In the genomic region with DNA sequence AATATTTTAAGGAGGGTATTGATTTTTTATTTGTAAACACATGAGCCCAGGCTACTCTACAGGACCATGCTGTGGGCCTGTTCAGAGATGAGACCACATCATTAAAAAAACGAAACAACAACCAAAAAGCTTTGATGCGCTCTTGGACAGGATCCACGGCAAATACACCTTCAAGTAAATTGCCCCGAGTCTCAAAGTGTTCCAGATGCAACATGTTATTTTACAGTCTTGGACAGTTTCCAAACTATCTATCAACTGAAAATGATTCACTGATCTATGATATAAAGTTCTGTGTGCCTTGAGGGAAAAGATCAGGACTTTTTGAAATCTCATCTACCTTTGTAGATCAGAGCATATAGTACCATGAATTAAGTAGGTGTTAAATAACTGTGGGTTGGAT, we compare ENCODE assay signal across 16 cellular contexts.
DNase-seq lines count a peak whose midpoint lies in the region; ATAC-seq and TF ChIP-seq lines count a peak whose summit lies in the region.
"Had no signal": no experiment of that assay in that cellular context is flagged by ENCODE, and none has a peak within 500 bp of the region (broad histone marks: within the 10 kb centered on the region; RNA-seq: fewer than 3 reads in every experiment).

No MANE protein-coding gene starts in this region.

- no peak for ATAC-seq in GM19023 (IDR thresholded peaks at IDR 0.05; ENCODE audit: unreplicated experiment)
- ATAC-seq: activated CD4-positive, alpha-beta T cell treated with anti-CD3 and anti-CD28 coated beads for 36 hours; activated naive CD8-positive, alpha-beta T cell treated with anti-CD3 and anti-CD28 coated beads, Interleukin-2, amount 50 U/mL, for 24 hours; Panc1; T-helper 17 cell had no signal

- DNase-seq in DMS79 treated with DMSO at 0.1 percent for 48 hours (lab: John Stamatoyannopoulos, UW) (peak; percentile 54), NCI-H1092 treated with DMSO at 0.1 percent for 48 hours (lab: John Stamatoyannopoulos, UW) (peak; percentile 76), NCI-H345 (lab: John Stamatoyannopoulos, UW) (peak; percentile 76), middle frontal gyrus (ENCODE audit: extremely low spot score, low spot score) (no peak), AG08395 (ENCODE audit: low spot score) (no peak)
- DNase-seq: activated CD4-positive, alpha-beta T cell treated with anti-CD3 and anti-CD28 coated beads for 36 hours; activated CD8-positive, alpha-beta memory T cell treated with anti-CD3 and anti-CD28 coated beads for 24 hours; activated gamma-delta T cell treated with Interleukin-2 at 50 U/mL for 16 hours; activated naive CD8-positive, alpha-beta T cell treated with anti-CD3 and anti-CD28 coated beads, Interleukin-2, amount 50 U/mL, for 24 hours; activated T-cell treated with anti-CD3 and anti-CD28 coated beads, Interleukin-2, amount 50 U/mL, for 1 hour; stomach; T-helper 17 cell had no signal

- peak overlapping the region; percentile 58 for H3K27ac ChIP-seq in VCaP
- H3K27ac ChIP-seq: stomach, tibial nerve had no signal

- TF ChIP-seq CTCF in VCaP (conservative IDR thresholded peaks at IDR 0.05), result no peak

Comparison
In these comparisons a context has a peak if more than half of its experiments do, and no peak if none do; other contexts are left out.
1. DNase-seq: peak in DMS79 treated with DMSO at 0.1 percent for 48 hours (single experiment), NCI-H1092 treated with DMSO at 0.1 percent for 48 hours (single experiment) and NCI-H345 (single experiment); none in middle frontal gyrus (single experiment) and AG08395 (single experiment).